In the genomic region with DNA sequence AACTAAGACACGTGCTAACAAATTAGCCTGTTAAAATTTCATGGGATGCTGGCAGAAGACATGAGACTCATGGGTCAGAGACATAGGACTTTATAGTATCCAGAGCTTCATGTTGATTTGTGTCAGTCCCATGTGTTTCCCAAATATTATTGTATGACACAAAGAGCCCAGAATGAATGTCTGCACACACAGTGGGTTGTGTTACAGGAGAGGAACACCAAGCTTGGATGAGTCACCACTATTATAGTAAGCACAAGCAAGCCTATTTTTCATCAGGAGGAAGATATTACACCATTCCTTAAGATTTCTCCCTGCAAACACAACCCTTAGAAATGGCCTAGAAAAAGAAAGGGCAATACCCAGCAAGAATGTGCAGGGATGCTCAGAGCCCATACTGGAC, we compare ENCODE assay signal across 19 cellular contexts. TPM values are rescaled to one million over a fixed set of nuclear protein-coding genes. Genes with fewer than 3 reads are reported as not detected.
DNase-seq lines count a peak whose midpoint lies in the region; FAIRE-seq and TF ChIP-seq lines count a peak whose summit lies in the region.
"Had no signal": no experiment of that assay in that cellular context is flagged by ENCODE, and none has a peak within 500 bp of the region (broad histone marks: within the 10 kb centered on the region; RNA-seq: fewer than 3 reads in every experiment).

No MANE protein-coding gene starts in this region.

- CTCF ChIA-PET in SK-N-SH (lab: Yijun Ruan, JAX), result interaction anchor here (3.4 kb wide), 1 partner anchor 10 kb away, joined by 21 read pairs; no protein-coding TSS in a partner anchor

- H3K4me2 ChIP-seq in SK-N-SH (no peak overlapping the region), skeletal muscle satellite cell (ENCODE audit: low read length) (peak overlapping the region; percentile 40)

- no peaks in the 10 kb centered on the region for H3K27me3 ChIP-seq in SK-N-SH (ENCODE audit: insufficient read depth)
- no peaks in the 10 kb centered on the region for H3K27me3 ChIP-seq in skeletal muscle satellite cell (ENCODE audit: control insufficient read depth, insufficient read depth, low read length)
- H3K27me3 ChIP-seq: body of pancreas, ovary, vagina had no signal

- H3K4me3 Mint-ChIP-seq in immature natural killer cell, result no peak overlapping the region
- H3K4me3 Mint-ChIP-seq: activated CD8-positive, alpha-beta memory T cell treated with anti-CD3 and anti-CD28 coated beads, Interleukin-2, amount 10 ng/mL, durations not matched to agents 7 days and 5 days; CD8-positive, alpha-beta T cell; stimulated activated naive CD8-positive, alpha-beta T cell treated with anti-CD3 and anti-CD28 coated beads, Interleukin-15, Interleukin-2, amounts not matched to agents 100 ng/mL and 50 ng/mL, for 24 hours had no signal

- peaks cover 0 to 13% (median 11%) of the 10 kb centered on the region in 3 donors for H3K36me3 Mint-ChIP-seq in immature natural killer cell

- peak overlapping the region; percentile 1; the same call in 1 of the 2 replicates for H2AFZ ChIP-seq in SK-N-SH (ENCODE audit: low read depth)

- TF ChIP-seq RAD21 in SK-N-SH (IDR thresholded peaks at IDR 0.05; ENCODE audit: low read length), result no peak

- H3K4me1 ChIP-seq in SK-N-SH (ENCODE audit: control insufficient read depth in 1 of 2, insufficient read depth in 2 of 2, low read depth in 1 of 2, low read length in 1 of 2) (peaks cover 8% of the 10 kb centered on the region in 2 experiments; a peak in 3 of 4 replicates), skeletal muscle satellite cell (ENCODE audit: control insufficient read depth, insufficient read depth, low read length) (peaks cover 26% of the 10 kb centered on the region)
- H3K4me1 ChIP-seq: body of pancreas, vagina had no signal

- peaks cover 2 to 5% of the 10 kb centered on the region in 2 donors for H3K4me1 Mint-ChIP-seq in immature natural killer cell

- no peaks in the 10 kb centered on the region for H3K9me3 ChIP-seq in SK-N-SH
- H3K9me3 ChIP-seq in skeletal muscle satellite cell (replicated peaks; ENCODE audit: low read length), result no peaks in the 10 kb centered on the region
- H3K9me3 ChIP-seq: body of pancreas, mucosa of descending colon, ovary, vagina had no signal

- no peak overlapping the region for H3K27ac ChIP-seq in SK-N-SH (ENCODE audit: low read depth in 2 of 2, low read length in 1 of 2)
- H3K27ac ChIP-seq: body of pancreas, ovary, vagina, WERI-Rb-1 had no signal

- no peaks in the 10 kb centered on the region for H3K79me2 ChIP-seq in SK-N-SH (ENCODE audit: insufficient read depth)

- H3K9me2 ChIP-seq in SK-N-SH, result no peaks in the 10 kb centered on the region

- FAIRE-seq in H54 (lab: Jason Lieb, UNC), result peak; percentile 50

- no peak overlapping the region for H3K4me3 ChIP-seq in SK-N-SH (ENCODE audit: low read depth in 2 of 2, low read length in 1 of 2)
- H3K4me3 ChIP-seq in skeletal muscle satellite cell (ENCODE audit: low read length), result no peak overlapping the region
- H3K4me3 ChIP-seq: body of pancreas, mucosa of descending colon, ovary, vagina had no signal

- TF ChIP-seq EP300 in SK-N-SH (IDR thresholded peaks at IDR 0.05; ENCODE audit: borderline replicate concordance in 1 of 2, low read depth in 1 of 2, low read length in 1 of 2), result no peak

- H3K9ac ChIP-seq in SK-N-SH, result no peak overlapping the region
- H3K9ac ChIP-seq in skeletal muscle satellite cell (ENCODE audit: low read depth, low read length), result no peak overlapping the region

- H3K9me3 Mint-ChIP-seq in immature natural killer cell, result no peaks in the 10 kb centered on the region

- TF ChIP-seq CTCF in SK-N-SH (IDR thresholded peaks at IDR 0.05), result no peak

- H3F3A ChIP-seq in SK-N-SH (replicated peaks; ENCODE audit: insufficient read depth), result peaks cover 11% of the 10 kb centered on the region

- DNase-seq in H54 (ENCODE audit: insufficient read length, low spot score) (no peak), SK-N-SH (no peak), fibroblast of gingiva (ENCODE audit: low read depth) (peak; percentile 78), NCI-H524 treated with DMSO at 0.1 percent for 48 hours (lab: John Stamatoyannopoulos, UW) (no peak), immature natural killer cell (no peak)
- no peak for DNase-seq in stimulated activated CD8-positive, alpha-beta memory T cell treated with anti-CD3 and anti-CD28 coated beads, Interleukin-4, amount 100 ng/mL, for 48 hours
- DNase-seq: activated CD8-positive, alpha-beta memory T cell treated with anti-CD3 and anti-CD28 coated beads, Interleukin-2, amount 10 ng/mL, durations not matched to agents 7 days and 5 days; body of pancreas; CD8-positive, alpha-beta T cell; GDM1; KG1; kidney glomerular epithelial cell; mucosa of descending colon; NCI-H446; ovary; WERI-Rb-1 had no signal

- H4K20me1 ChIP-seq in SK-N-SH (ENCODE audit: insufficient read depth), result no peaks in the 10 kb centered on the region

- H3K27me3 Mint-ChIP-seq in immature natural killer cell (ENCODE audit: low read depth in 3 of 3), result peaks cover 0 to 7% (median 0%) of the 10 kb centered on the region in 3 donors

- no peak for TF ChIP-seq POLR2A in H54 (IDR thresholded peaks at IDR 0.05; ENCODE audit: low read depth, low read length)

- WGBS in SK-N-SH (ENCODE audit: low lambda C conversion rate), result 94% methylated on average over 1 of the region's 1 CpG

- POLR2A ChIA-PET in SK-N-SH (lab: Yijun Ruan, JAX), result no interaction called here

- H3K36me3 ChIP-seq in SK-N-SH (replicated peaks in 1 of 2; ENCODE audit: control insufficient read depth in 1 of 2, insufficient read depth in 2 of 2, low read length in 1 of 2) (peaks cover 0 to under 1% of the 10 kb centered on the region in 2 experiments), skeletal muscle satellite cell (ENCODE audit: insufficient read depth, low read length) (peaks cover 5% of the 10 kb centered on the region)
- H3K36me3 ChIP-seq: ovary, WERI-Rb-1 had no signal

- H3K27ac Mint-ChIP-seq in immature natural killer cell, result no peak overlapping the region
- H3K27ac Mint-ChIP-seq: CD8-positive, alpha-beta T cell; stimulated activated naive CD8-positive, alpha-beta T cell treated with anti-CD3 and anti-CD28 coated beads, Interleukin-15, Interleukin-2, amounts not matched to agents 100 ng/mL and 50 ng/mL, for 24 hours had no signal

TF ChIP-seq in SK-N-SH, 30 proteins besides CTCF, POLR2A, EP300 and RAD21:
- TF ChIP-seq SIN3A (IDR thresholded peaks at IDR 0.05; ENCODE audit: borderline replicate concordance, low read depth, low read length) (no peak), FOSL2 (IDR thresholded peaks at IDR 0.05; ENCODE audit: borderline replicate concordance, low read depth) (peak; percentile 56; the same call in 1 of the 2 replicates), NFIC (IDR thresholded peaks at IDR 0.05; ENCODE audit: borderline replicate concordance) (no peak)
- TF ChIP-seq, protein P1, sequence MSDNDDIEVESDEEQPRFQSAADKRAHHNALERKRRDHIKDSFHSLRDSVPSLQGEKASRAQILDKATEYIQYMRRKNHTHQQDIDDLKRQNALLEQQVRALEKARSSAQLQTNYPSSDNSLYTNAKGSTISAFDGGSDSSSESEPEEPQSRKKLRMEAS (IDR thresholded peaks at IDR 0.05; ENCODE audit: low read depth), result no peak
- TF ChIP-seq, protein P2, sequence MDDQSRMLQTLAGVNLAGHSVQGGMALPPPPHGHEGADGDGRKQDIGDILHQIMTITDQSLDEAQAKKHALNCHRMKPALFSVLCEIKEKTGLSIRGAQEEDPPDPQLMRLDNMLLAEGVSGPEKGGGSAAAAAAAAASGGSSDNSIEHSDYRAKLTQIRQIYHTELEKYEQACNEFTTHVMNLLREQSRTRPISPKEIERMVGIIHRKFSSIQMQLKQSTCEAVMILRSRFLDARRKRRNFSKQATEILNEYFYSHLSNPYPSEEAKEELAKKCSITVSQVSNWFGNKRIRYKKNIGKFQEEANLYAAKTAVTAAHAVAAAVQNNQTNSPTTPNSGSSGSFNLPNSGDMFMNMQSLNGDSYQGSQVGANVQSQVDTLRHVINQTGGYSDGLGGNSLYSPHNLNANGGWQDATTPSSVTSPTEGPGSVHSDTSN (IDR thresholded peaks at IDR 0.05), result no peak

RNA-seq across cellular contexts. Expression of a gene that starts 15.4 kb away (rescaled TPM):
- polyA plus RNA-seq in SK-N-SH (2012; rRNA removed), result 1.5 and 2.1 TPM in 2 replicates
- polyA plus RNA-seq in SK-N-SH (2012; cell fraction: cytosol; rRNA removed), result 2.4 and 2.6 TPM in 2 replicates
- 0.62 and 1.2 TPM in 2 replicates for polyA plus RNA-seq in SK-N-SH (2012; cell fraction: nucleus; rRNA removed)
- 3.0 and 4.2 TPM in 2 replicates for total RNA-seq in skeletal muscle satellite cell (2012; rRNA removed)
- polyA plus RNA-seq in immature natural killer cell, result 1 to 10 TPM in 1 of 3 donors, under 1 TPM in 1, not detected in 1; 0.19 to 1.1 TPM
